Comparison of ENCODE assay signal across 1 cellular context in the genomic region with DNA sequence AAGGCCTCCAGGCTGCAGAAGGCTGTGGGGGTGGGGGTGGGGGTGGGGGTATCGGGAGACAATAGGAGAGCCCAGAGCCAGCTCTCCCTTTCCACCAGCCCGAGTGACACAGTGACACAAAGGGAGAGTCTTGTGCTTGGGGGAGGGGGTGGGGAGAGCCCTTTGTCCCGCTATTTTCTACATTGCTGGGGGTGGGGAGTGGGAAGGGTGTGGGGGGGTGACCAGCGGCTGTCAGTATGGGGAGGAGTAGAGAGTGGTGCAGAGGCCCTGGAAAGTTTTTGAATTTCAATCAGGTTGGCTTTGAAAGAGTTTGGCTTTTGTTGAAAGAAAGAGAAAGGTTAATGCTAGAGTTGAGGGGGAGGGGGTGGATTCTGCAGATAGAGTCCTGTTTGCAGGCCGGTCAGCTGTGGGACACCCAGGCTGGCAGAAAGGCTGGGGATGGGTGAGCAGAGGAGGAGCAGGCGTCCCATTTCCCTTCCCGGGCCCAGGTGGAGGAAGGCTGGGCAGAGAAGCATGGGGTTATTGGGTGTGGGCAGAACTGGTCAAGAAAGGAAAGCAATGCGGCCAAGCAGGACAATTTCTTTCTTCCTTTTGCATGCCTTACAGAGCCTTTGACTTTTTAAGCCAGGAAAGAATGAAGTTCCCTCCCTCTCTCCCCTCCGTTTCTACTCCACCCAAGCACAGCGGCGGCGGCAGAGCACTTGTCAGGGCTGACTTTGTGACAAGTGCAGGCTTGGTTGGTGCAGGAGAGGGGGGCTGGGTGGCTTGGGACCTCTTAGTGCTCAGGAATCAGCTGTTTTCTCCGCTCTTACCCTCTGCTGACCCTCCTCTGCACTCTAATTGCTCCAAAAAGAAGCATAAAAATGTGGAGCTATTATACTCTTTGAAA.
A peak's percentile ranks its signal among the peaks of the same experiment; 100 is the strongest.
TF ChIP-seq lines count a peak whose summit lies in the region.

No MANE protein-coding gene starts in this region.

TF ChIP-seq in H1, 55 proteins besides CTCF, POLR2A, EP300 and RAD21 (continued from another document):
- TF ChIP-seq YY1 (IDR thresholded peaks at IDR 0.05; ENCODE audit: low read depth, low read length): no peak
- 0 out of 2 replicates have a peak, but pooled peaks have one; percentile 8 for TF ChIP-seq SP4 (IDR thresholded peaks at IDR 0.05; ENCODE audit: low read length)
- peak; percentile 52; the same call in 1 of the 2 replicates for TF ChIP-seq KDM1A (IDR thresholded peaks at IDR 0.05; ENCODE audit: borderline replicate concordance, low read length)
- TF ChIP-seq SAP30 (IDR thresholded peaks at IDR 0.05; ENCODE audit: insufficient read depth, insufficient replicate concordance, low read length): peak; percentile 27
- TF ChIP-seq SIN3A (conservative IDR thresholded peaks at IDR 0.05 in 1 of 2, IDR thresholded peaks at IDR 0.05 in 1 of 2; ENCODE audit: low read depth in 1 of 2, low read length in 2 of 2): peak; percentile 28 to 79; a peak in 2 of 4 replicates
- TF ChIP-seq CREB1 (IDR thresholded peaks at IDR 0.05): no peak
- TF ChIP-seq SP1 (IDR thresholded peaks at IDR 0.05; ENCODE audit: low read depth, low read length): 0 out of 2 replicates have a peak, but pooled peaks have one; percentile 42
- TF ChIP-seq, protein P1, sequence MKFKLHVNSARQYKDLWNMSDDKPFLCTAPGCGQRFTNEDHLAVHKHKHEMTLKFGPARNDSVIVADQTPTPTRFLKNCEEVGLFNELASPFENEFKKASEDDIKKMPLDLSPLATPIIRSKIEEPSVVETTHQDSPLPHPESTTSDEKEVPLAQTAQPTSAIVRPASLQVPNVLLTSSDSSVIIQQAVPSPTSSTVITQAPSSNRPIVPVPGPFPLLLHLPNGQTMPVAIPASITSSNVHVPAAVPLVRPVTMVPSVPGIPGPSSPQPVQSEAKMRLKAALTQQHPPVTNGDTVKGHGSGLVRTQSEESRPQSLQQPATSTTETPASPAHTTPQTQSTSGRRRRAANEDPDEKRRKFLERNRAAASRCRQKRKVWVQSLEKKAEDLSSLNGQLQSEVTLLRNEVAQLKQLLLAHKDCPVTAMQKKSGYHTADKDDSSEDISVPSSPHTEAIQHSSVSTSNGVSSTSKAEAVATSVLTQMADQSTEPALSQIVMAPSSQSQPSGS (IDR thresholded peaks at IDR 0.05; ENCODE audit: low read length): 0 out of 2 replicates have a peak, but pooled peaks have one; percentile 16
- TF ChIP-seq RXRA (IDR thresholded peaks at IDR 0.05; ENCODE audit: insufficient read depth, low read depth, low read length): no peak
- TF ChIP-seq TBP (IDR thresholded peaks at IDR 0.05; ENCODE audit: low read depth, low read length): no peak
- TF ChIP-seq POLR2AphosphoS5 (IDR thresholded peaks at IDR 0.05; ENCODE audit: low read depth, low read length): 0 out of 2 replicates have a peak, but pooled peaks have one; percentile 32
- TF ChIP-seq, protein P2, sequence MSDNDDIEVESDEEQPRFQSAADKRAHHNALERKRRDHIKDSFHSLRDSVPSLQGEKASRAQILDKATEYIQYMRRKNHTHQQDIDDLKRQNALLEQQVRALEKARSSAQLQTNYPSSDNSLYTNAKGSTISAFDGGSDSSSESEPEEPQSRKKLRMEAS (IDR thresholded peaks at IDR 0.05): 0 out of 2 replicates have a peak, but pooled peaks have one; percentile 12
